In the genomic region with DNA sequence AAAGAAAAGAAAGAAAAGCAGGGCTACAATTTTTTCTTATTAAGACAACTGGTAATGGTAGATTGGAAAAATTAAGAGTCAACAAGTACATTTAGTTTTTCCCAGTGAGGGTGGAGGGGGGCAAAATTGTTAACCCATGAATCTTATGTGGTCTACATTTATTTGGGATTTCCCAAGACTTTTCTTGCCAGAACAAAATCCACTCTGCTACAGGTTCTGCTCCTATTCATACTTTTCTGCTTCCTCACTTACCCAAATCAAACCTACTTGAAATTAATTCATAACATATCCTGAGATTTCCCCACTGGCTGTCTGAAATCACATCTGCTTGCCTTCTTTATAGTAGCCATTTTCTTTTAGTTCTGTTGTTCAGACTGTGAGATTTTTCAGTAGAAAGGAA, we compare ENCODE assay signal across 22 cellular contexts. TPM values are rescaled to one million over a fixed set of nuclear protein-coding genes. Genes with fewer than 3 reads are reported as not detected.
DNase-seq lines count a peak whose midpoint lies in the region; ATAC-seq, FAIRE-seq and TF ChIP-seq lines count a peak whose summit lies in the region.
"Had no signal": no experiment of that assay in that cellular context is flagged by ENCODE, and none has a peak within 500 bp of the region (broad histone marks: within the 10 kb centered on the region; RNA-seq: fewer than 3 reads in every experiment).

No MANE protein-coding gene starts in this region.

- H3K36me3 ChIP-seq in ACC112 (ENCODE audit: insufficient read depth, low read length) (peaks cover 30% of the 10 kb centered on the region), astrocyte (ENCODE audit: insufficient read depth, low read length) (peaks cover 23% of the 10 kb centered on the region), body of pancreas (replicated peaks in 1 of 2; ENCODE audit: insufficient read depth in 1 of 2, low read depth in 2 of 2) (no peaks in the 10 kb centered on the region)
- H3K36me3 ChIP-seq: BLaER1 had no signal

- no peak for TF ChIP-seq CTCF in HFFc6 (IDR thresholded peaks at IDR 0.05)
- no peak for TF ChIP-seq CTCF in astrocyte (IDR thresholded peaks at IDR 0.05; ENCODE audit: insufficient read depth, low read depth, low read length)
- no peak for TF ChIP-seq CTCF in fibroblast of mammary gland (conservative IDR thresholded peaks at IDR 0.05; ENCODE audit: control insufficient read depth, insufficient read depth, low read depth, low read length)
- no peak for TF ChIP-seq CTCF in body of pancreas (IDR thresholded peaks at IDR 0.05)
- no peak for TF ChIP-seq CTCF in Calu3 (IDR thresholded peaks at IDR 0.05; ENCODE audit: unreplicated experiment)

- H3K27ac Mint-ChIP-seq in HFFc6, result peak overlapping the region; percentile 57
- peak overlapping the region; percentile 6 for H3K27ac Mint-ChIP-seq in astrocyte (ENCODE audit: unreplicated experiment)
- H3K27ac Mint-ChIP-seq in Calu3 (ENCODE audit: unreplicated experiment), result no peak overlapping the region
- H3K27ac Mint-ChIP-seq: CD8-positive, alpha-beta T cell; IgD-negative memory B cell had no signal

- H3K36me3 Mint-ChIP-seq in HFFc6 (ENCODE audit: low read depth), result peaks cover 62% of the 10 kb centered on the region
- H3K36me3 Mint-ChIP-seq in astrocyte (ENCODE audit: low read depth, unreplicated experiment), result peaks cover 8% of the 10 kb centered on the region
- peaks cover 5% of the 10 kb centered on the region for H3K36me3 Mint-ChIP-seq in Calu3 (ENCODE audit: insufficient read depth, unreplicated experiment)
- H3K36me3 Mint-ChIP-seq: CD8-positive, alpha-beta T cell; IgD-negative memory B cell had no signal

- no peak overlapping the region for H3K9ac ChIP-seq in astrocyte (ENCODE audit: low read length)
- H3K9ac ChIP-seq: BLaER1 had no signal

- H3K9me3 Mint-ChIP-seq in HFFc6 (no peaks in the 10 kb centered on the region), astrocyte (ENCODE audit: unreplicated experiment) (no peaks in the 10 kb centered on the region), Calu3 (ENCODE audit: low read depth, unreplicated experiment) (no peaks in the 10 kb centered on the region)

- H3K4me1 Mint-ChIP-seq in HFFc6 (ENCODE audit: low read depth), result peaks cover 86% of the 10 kb centered on the region
- peaks cover 32% of the 10 kb centered on the region for H3K4me1 Mint-ChIP-seq in astrocyte (ENCODE audit: low read depth, unreplicated experiment)
- peaks cover 23% of the 10 kb centered on the region for H3K4me1 Mint-ChIP-seq in Calu3 (ENCODE audit: low read depth, unreplicated experiment)
- H3K4me1 Mint-ChIP-seq: IgD-negative memory B cell had no signal

- H3K27me3 Mint-ChIP-seq in HFFc6 (ENCODE audit: insufficient read depth) (no peaks in the 10 kb centered on the region), astrocyte (ENCODE audit: low read depth, unreplicated experiment) (no peaks in the 10 kb centered on the region), Calu3 (ENCODE audit: unreplicated experiment) (no peaks in the 10 kb centered on the region)
- H3K27me3 Mint-ChIP-seq: IgD-negative memory B cell had no signal

- H3K4me2 ChIP-seq in astrocyte (ENCODE audit: low read length), result no peak overlapping the region
- H3K4me2 ChIP-seq: BLaER1 had no signal

- H3K9me3 ChIP-seq in astrocyte (ENCODE audit: insufficient read depth, low read depth, low read length) (no peaks in the 10 kb centered on the region), body of pancreas (no peaks in the 10 kb centered on the region)
- H3K9me3 ChIP-seq: BLaER1 had no signal

- no peak for TF ChIP-seq POLR2A in body of pancreas (IDR thresholded peaks at IDR 0.05)

- no peaks in the 10 kb centered on the region for H3K27me3 ChIP-seq in ACC112 (ENCODE audit: insufficient read depth, low read length)
- H3K27me3 ChIP-seq in astrocyte (ENCODE audit: insufficient read depth, low read length), result no peaks in the 10 kb centered on the region
- no peaks in the 10 kb centered on the region for H3K27me3 ChIP-seq in body of pancreas
- H3K27me3 ChIP-seq: BLaER1 had no signal

- DNase-seq in HFFc6, result no peak
- DNase-seq in astrocyte (ENCODE audit: low read depth), result peak; percentile 76
- DNase-seq in fibroblast of mammary gland (ENCODE audit: low read depth), result peak; percentile 74
- DNase-seq in body of pancreas, result no peak
- DNase-seq in Calu3, result no peak
- no peak for DNase-seq in putamen (ENCODE audit: low spot score)
- DNase-seq: 8988T; CD8-positive, alpha-beta T cell; DMS79 treated with DMSO at 0.1 percent for 48 hours; GF-D8; GOT3; Kasumi-1; NCI-H1930; NCI-H446; NCI-H69; OCI-M1; RPMI8226 had no signal

- CTCF ChIA-PET in Calu3 (lab: Charles Lee), result no interaction called here

- H4K20me1 ChIP-seq in astrocyte (ENCODE audit: insufficient read depth, low read length), result peaks cover 26% of the 10 kb centered on the region
- H4K20me1 ChIP-seq: BLaER1 had no signal

- H3K79me2 ChIP-seq in ACC112 (ENCODE audit: control insufficient read depth, insufficient read depth, low read length, unreplicated experiment) (peaks cover 56% of the 10 kb centered on the region), astrocyte (ENCODE audit: insufficient read depth, low read length) (peaks cover 73% of the 10 kb centered on the region)

- ATAC-seq in HG02623 (IDR thresholded peaks at IDR 0.05; ENCODE audit: unreplicated experiment), result no peak
- ATAC-seq in body of pancreas, result no peak
- ATAC-seq: CD8-positive, alpha-beta T cell had no signal

- H3K4me3 ChIP-seq in ACC112 (ENCODE audit: low read depth, low read length) (no peak overlapping the region), astrocyte (ENCODE audit: insufficient read depth, low read depth, low read length) (no peak overlapping the region), fibroblast of mammary gland (ENCODE audit: control insufficient read depth, low read depth, low read length) (no peak overlapping the region), body of pancreas (no peak overlapping the region)
- H3K4me3 ChIP-seq: BLaER1 had no signal

- H3K27ac ChIP-seq in ACC112 (ENCODE audit: low read depth, low read length) (peak overlapping the region; percentile 72), astrocyte (ENCODE audit: low read depth, low read length) (no peak overlapping the region), body of pancreas (no peak overlapping the region)
- H3K27ac ChIP-seq: BLaER1 had no signal

- intact Hi-C loops in body of pancreas (cut with DNase I) (no loop called here), Calu3 (cut with micrococcal nuclease; ENCODE audit: unreplicated experiment) (loop anchor here (5.0 kb wide), 1 partner anchor 163 kb away; no protein-coding TSS in a partner anchor)

- BruUV-seq in Calu3 (replicated peaks; lab: Mats Ljungman, UMichigan), result no TSS peak

- FAIRE-seq in astrocyte (lab: Jason Lieb, UNC), result no peak
- FAIRE-seq: GM12891 had no signal

- H2AFZ ChIP-seq in ACC112 (ENCODE audit: low read length, unreplicated experiment) (no peak overlapping the region), astrocyte (ENCODE audit: low read depth, low read length) (no peak overlapping the region)

- peak overlapping the region; percentile 36 for H3K4me3 Mint-ChIP-seq in HFFc6
- H3K4me3 Mint-ChIP-seq in astrocyte (ENCODE audit: unreplicated experiment), result no peak overlapping the region
- H3K4me3 Mint-ChIP-seq in Calu3 (ENCODE audit: low read depth, unreplicated experiment), result no peak overlapping the region
- H3K4me3 Mint-ChIP-seq: CD8-positive, alpha-beta T cell; IgD-negative memory B cell had no signal

- H3K4me1 ChIP-seq in ACC112 (ENCODE audit: control insufficient read depth, insufficient read depth, low read length, unreplicated experiment) (peaks cover 59% of the 10 kb centered on the region), astrocyte (ENCODE audit: insufficient read depth, low read length) (peaks cover 15% of the 10 kb centered on the region), body of pancreas (peaks cover 5% of the 10 kb centered on the region)
- H3K4me1 ChIP-seq: BLaER1 had no signal

RNA-seq across cellular contexts. Expression of a gene that starts 41.1 kb away (rescaled TPM):
- total RNA-seq in HFFc6 (2021; fragmentation: NEBNext Ultra II Directional; extraction: Animal tissue kit (Norgen Biotek cat#: 25700)), result 100 to 1,000 TPM; 117 to 193 (median 151) TPM
- 53.8 and 63.7 TPM in 2 replicates for total RNA-seq in astrocyte
- 10 to 100 TPM; 10.2 to 16.1 TPM for total RNA-seq in body of pancreas
- 40.0 and 48.2 TPM in 2 replicates for total RNA-seq in Calu3 (2022)
- total RNA-seq: CD8-positive, alpha-beta T cell had no signal

Comparison
In these comparisons a context has a peak if more than half of its experiments do, and no peak if none do; other contexts are left out.
1. DNase-seq: peak in astrocyte (single experiment) and fibroblast of mammary gland (single experiment); none in HFFc6 (single experiment), body of pancreas (0 of 4), Calu3 (single experiment) and putamen (single experiment).